Comparison of ENCODE assay signal across 26 cellular contexts in genomic region chr4:94399721-94400120, GRCh38. TPM values are rescaled to one million over a fixed set of nuclear protein-coding genes. Genes with fewer than 3 reads are reported as not detected.
"Had no signal": no experiment of that assay in that cellular context is flagged by ENCODE, and none has a peak within 500 bp of the region (broad histone marks: within the 10 kb centered on the region; RNA-seq: fewer than 3 reads in every experiment).

No MANE protein-coding gene starts in this region.

- H3K27me3 ChIP-seq: foreskin keratinocyte, pancreas, right lobe of liver, testis, tibial nerve had no signal

- H3K4me1 ChIP-seq: foreskin keratinocyte, lower lobe of right lung, right lobe of liver, testis, tibial nerve had no signal

- DNase-seq: effector CD4-positive, alpha-beta T cell; endodermal cell; erythroblast; foreskin keratinocyte; head of caudate nucleus; hypothalamus; kidney glomerular epithelial cell; lower lobe of right lung; midbrain; naive B cell; occipital lobe; pancreas; right lobe of liver; stimulated activated CD4-positive, alpha-beta T cell treated with anti-CD3 and anti-CD28 coated beads, Interleukin-2, amount 100 ng/mL, for 24 hours; stimulated activated CD4-positive, alpha-beta T cell treated with anti-CD3 and anti-CD28 coated beads, Interleukin-4, amount 100 ng/mL, for 4 hours; stimulated activated naive B cell treated with anti-CD40 and anti-IgM and Interleukin-4, amounts not matched to agents 10 μg/mL and 1 μg/mL and 100 μg/mL, for 72 hours; stimulated activated naive CD8-positive, alpha-beta T cell treated with anti-CD3 and anti-CD28 coated beads, Interleukin-15, amount 100 ng/mL, for 72 hours; testis had no signal

- H3K9me3 ChIP-seq: lower lobe of right lung, pancreas, right lobe of liver, testis, tibial nerve had no signal

- H3K36me3 ChIP-seq: lower lobe of right lung, pancreas, right lobe of liver, tibial nerve had no signal

- H3K27ac ChIP-seq: coronary artery, foreskin keratinocyte, lower lobe of right lung, pancreas, right lobe of liver, testis, tibial nerve had no signal

- H3K4me3 ChIP-seq: coronary artery, lower lobe of right lung, pancreas, right lobe of liver, testis, tibial nerve had no signal

- ATAC-seq: foreskin keratinocyte; left lobe of liver; lower lobe of right lung; pancreas; right lobe of liver; stimulated activated naive B cell treated with anti-CD40 and anti-IgM and Interleukin-4, amounts not matched to agents 10 μg/mL and 1 μg/mL and 100 μg/mL, for 72 hours; stimulated activated naive CD8-positive, alpha-beta T cell treated with anti-CD3 and anti-CD28 coated beads, Interleukin-15, amount 100 ng/mL, for 72 hours had no signal

RNA-seq across cellular contexts. Expression of gene HPGDS, which starts 57.1 kb away (rescaled TPM):
- total RNA-seq: chondrocyte, dermis microvascular lymphatic vessel endothelial cell, endodermal cell, endothelial cell of umbilical vein, foreskin keratinocyte, progenitor cell of endocrine pancreas, renal cortical epithelial cell had no signal
- polyA plus RNA-seq: endothelial cell of umbilical vein, foreskin keratinocyte had no signal
